ENCODE assay signal across 8 cellular contexts in genomic region chr10:114100848-114101741, GRCh38. TPM values are rescaled to one million over a fixed set of nuclear protein-coding genes. Genes with fewer than 3 reads are reported as not detected.
DNase-seq lines count a peak whose midpoint lies in the region; ATAC-seq, FAIRE-seq and TF ChIP-seq lines count a peak whose summit lies in the region.

No MANE protein-coding gene starts in this region.

- H3K4me3 ChIP-seq in GM06990 (replicated peaks; ENCODE audit: low read depth, low read length) (peak overlapping the region; percentile 36), PC-9 (peak overlapping the region; percentile 14; the same call in 1 of the 2 replicates), endothelial cell of umbilical vein (replicated peaks in 1 of 3; ENCODE audit: insufficient read depth in 1 of 3, low read depth in 1 of 3, low read length in 3 of 3) (peak overlapping the region; percentile 41 to 54 (median 42)), muscle layer of duodenum (ENCODE audit: low read depth in 1 of 2, low read length in 2 of 2) (peak overlapping the region; percentile 56 to 60)

- H3K9me1 ChIP-seq in endothelial cell of umbilical vein (replicated peaks; ENCODE audit: control insufficient read depth, extremely low read depth, insufficient read depth, low read length), result no peaks in the 10 kb centered on the region

- H3K4me1 ChIP-seq in PC-9 (replicated peaks; ENCODE audit: insufficient read depth), result no peaks in the 10 kb centered on the region
- H3K4me1 ChIP-seq in endothelial cell of umbilical vein (ENCODE audit: control insufficient read depth, extremely low read depth, insufficient read depth, low read length), result peaks cover 9% of the 10 kb centered on the region
- H3K4me1 ChIP-seq in muscle layer of duodenum (ENCODE audit: control insufficient read depth in 1 of 2, insufficient read depth in 2 of 2, low read length in 2 of 2), result peaks cover 0 to 4% of the 10 kb centered on the region in 2 donors

- H3K79me2 ChIP-seq in PC-9 (ENCODE audit: low read depth), result no peaks in the 10 kb centered on the region
- no peaks in the 10 kb centered on the region for H3K79me2 ChIP-seq in endothelial cell of umbilical vein (ENCODE audit: control insufficient read depth, insufficient read depth, low read length)

- no peak for ATAC-seq in GM18517 (IDR thresholded peaks at IDR 0.05; ENCODE audit: unreplicated experiment)
- no peak for ATAC-seq in HG03469 (IDR thresholded peaks at IDR 0.05; ENCODE audit: unreplicated experiment)

- H3K27ac ChIP-seq in PC-9 (no peak overlapping the region), endothelial cell of umbilical vein (ENCODE audit: insufficient read depth, low read depth, low read length) (no peak overlapping the region), muscle layer of duodenum (ENCODE audit: low read length) (no peak overlapping the region)

- CTCF ChIA-PET in PC-9 (lab: Charles Lee) (interaction anchor here (0.5 to 0.7 kb wide), 2 partner anchors 304 to 422 kb away, joined by 8 to 10 read pairs; no protein-coding TSS in a partner anchor), endothelial cell of umbilical vein (lab: Charles Lee) (interaction anchor here (0.7 to 10.1 kb wide), 28 partner anchors 9 to 1029 kb away, joined by 3 to 210 read pairs (median 3); partner anchors contain the start of gene CCDC186)

- H2AFZ ChIP-seq in PC-9 (peak overlapping the region; percentile 39; the same call in 1 of the 2 replicates), endothelial cell of umbilical vein (ENCODE audit: low read depth, low read length) (peak overlapping the region; percentile 92)

- peak; percentile 84 for FAIRE-seq in endothelial cell of umbilical vein (lab: Jason Lieb, UNC)

- dilution Hi-C loops in endothelial cell of umbilical vein (cut with MboI; ENCODE audit: extremely low pct_ligation_motif_present, low sequenced_read_pairs), result no loop called here

- no peak for TF ChIP-seq POLR2A in endothelial cell of umbilical vein (IDR thresholded peaks at IDR 0.05; ENCODE audit: low read depth, low read length)

- DNase-seq in GM06990 (ENCODE audit: extremely low read depth, insufficient read length) (peak; percentile 30), PC-9 (peak in 1 of 2 experiments; percentile 14), endothelial cell of umbilical vein (ENCODE audit: low read depth, low spot score) (peak; percentile 40), DMS79 treated with DMSO at 0.1 percent for 48 hours (lab: John Stamatoyannopoulos, UW) (no peak), NCI-H187 (lab: John Stamatoyannopoulos, UW) (no peak)

- TF ChIP-seq CTCF in GM06990 (IDR thresholded peaks at IDR 0.05; ENCODE audit: insufficient read depth, low read length, poor library complexity, severe bottlenecking), result no peak
- TF ChIP-seq CTCF in PC-9 (conservative IDR thresholded peaks at IDR 0.05), result no peak
- TF ChIP-seq CTCF in endothelial cell of umbilical vein (IDR thresholded peaks at IDR 0.05; ENCODE audit: extremely low read depth in 1 of 2, insufficient read depth in 1 of 2, low read depth in 1 of 2, low read length in 2 of 2), result no peak

- H4K20me1 ChIP-seq in PC-9 (ENCODE audit: insufficient read depth) (no peaks in the 10 kb centered on the region), endothelial cell of umbilical vein (replicated peaks; ENCODE audit: control insufficient read depth, extremely low read depth, insufficient read depth, low read length) (no peaks in the 10 kb centered on the region)

- H3K27me3 ChIP-seq in GM06990 (replicated peaks; ENCODE audit: control insufficient read depth, insufficient read depth, low read length), result no peaks in the 10 kb centered on the region; the same call in 1 of the 2 replicates
- H3K27me3 ChIP-seq in PC-9 (ENCODE audit: insufficient read depth, low read depth), result peaks cover 5% of the 10 kb centered on the region; the same call in 1 of the 2 replicates
- H3K27me3 ChIP-seq in endothelial cell of umbilical vein (ENCODE audit: control insufficient read depth in 2 of 2, insufficient read depth in 2 of 2, low read length in 2 of 2), result peaks cover 0 to 4% of the 10 kb centered on the region in 2 experiments
- peaks cover 7% of the 10 kb centered on the region for H3K27me3 ChIP-seq in muscle layer of duodenum (ENCODE audit: low read depth, low read length)

- peak overlapping the region; percentile 68 for H3K4me2 ChIP-seq in PC-9
- peak overlapping the region; percentile 61 for H3K4me2 ChIP-seq in endothelial cell of umbilical vein (ENCODE audit: insufficient read depth, low read length)

- H3K9ac ChIP-seq in endothelial cell of umbilical vein (replicated peaks; ENCODE audit: extremely low read depth, insufficient read depth, low read length), result peak overlapping the region; percentile 28

- BruUV-seq in PC-9 (replicated peaks; lab: Mats Ljungman, UMichigan) (no TSS peak), endothelial cell of umbilical vein (replicated peaks; lab: Mats Ljungman, UMichigan) (no TSS peak)

- no peaks in the 10 kb centered on the region for H3F3A ChIP-seq in PC-9 (ENCODE audit: insufficient read depth, low read depth)

- H3K9me3 ChIP-seq in PC-9 (ENCODE audit: insufficient read depth, low read depth), result no peaks in the 10 kb centered on the region
- no peaks in the 10 kb centered on the region for H3K9me3 ChIP-seq in endothelial cell of umbilical vein (replicated peaks; ENCODE audit: control insufficient read depth, insufficient read depth, low read length)
- no peaks in the 10 kb centered on the region for H3K9me3 ChIP-seq in muscle layer of duodenum (ENCODE audit: control insufficient read depth in 1 of 2, low read length in 2 of 2)

- intact Hi-C loops in PC-9 (cut with micrococcal nuclease; ENCODE audit: unreplicated experiment), result loop anchor here (5.0 kb wide), 2 partner anchors 199 to 249 kb away; partner anchors contain the start of genes DCLRE1A and NHLRC2
- intact Hi-C loops in endothelial cell of umbilical vein (cut with micrococcal nuclease), result loop anchor here (1.0 to 5.0 kb wide), 4 partner anchors 56 to 247 kb away; partner anchors contain the start of genes DCLRE1A and NHLRC2

- H3K36me3 ChIP-seq in GM06990 (ENCODE audit: control insufficient read depth, insufficient read depth, low read length), result no peaks in the 10 kb centered on the region
- no peaks in the 10 kb centered on the region for H3K36me3 ChIP-seq in PC-9 (ENCODE audit: low read depth)
- no peaks in the 10 kb centered on the region for H3K36me3 ChIP-seq in endothelial cell of umbilical vein (ENCODE audit: control insufficient read depth in 2 of 2, extremely low read depth in 1 of 2, insufficient read depth in 2 of 2, low read length in 2 of 2)
- no peaks in the 10 kb centered on the region for H3K36me3 ChIP-seq in muscle layer of duodenum (ENCODE audit: control insufficient read depth in 1 of 2, insufficient read depth in 2 of 2, low read length in 2 of 2)

- no peaks in the 10 kb centered on the region for H3K9me2 ChIP-seq in PC-9 (ENCODE audit: insufficient read depth)

- POLR2A ChIA-PET in PC-9 (lab: Charles Lee; ENCODE audit: unreplicated experiment) (no interaction called here), endothelial cell of umbilical vein (lab: Charles Lee) (interaction anchor here (0.6 kb wide), 1 partner anchor 95 kb away, joined by 11 read pairs; no protein-coding TSS in a partner anchor)

TF ChIP-seq in endothelial cell of umbilical vein, 7 proteins besides CTCF, POLR2A, EP300 and RAD21:
- no peak for TF ChIP-seq MAX (IDR thresholded peaks at IDR 0.05; ENCODE audit: insufficient read depth, insufficient read length)
- TF ChIP-seq JUN (IDR thresholded peaks at IDR 0.05; ENCODE audit: borderline replicate concordance, insufficient read depth, insufficient read length, low read depth), result no peak
- no peak for TF ChIP-seq FOS (IDR thresholded peaks at IDR 0.05; ENCODE audit: borderline replicate concordance, insufficient read depth, low read length)
- no peak for TF ChIP-seq EZH2 (IDR thresholded peaks at IDR 0.05; ENCODE audit: borderline replicate concordance, low read depth, low read length, severe bottlenecking)
- no peak for TF ChIP-seq POLR2AphosphoS5 (IDR thresholded peaks at IDR 0.05; ENCODE audit: insufficient read depth, low read depth, low read length)
- TF ChIP-seq MYC (IDR thresholded peaks at IDR 0.05; ENCODE audit: low read depth, low read length), result no peak
- no peak for TF ChIP-seq GATA2 (IDR thresholded peaks at IDR 0.05; ENCODE audit: insufficient read depth, insufficient read length, low read depth, low read length)

RNA-seq across cellular contexts. Expression of gene ADRB1, which starts 57.4 kb away (rescaled TPM):
- total RNA-seq in PC-9 (2021) (0.45 and 0.48 TPM in 2 replicates), endothelial cell of umbilical vein (0.97 and 1.8 TPM in 2 replicates)
- 0.23 and 0.49 TPM in 2 replicates for polyA plus RNA-seq in endothelial cell of umbilical vein
- polyA plus RNA-seq in endothelial cell of umbilical vein (2011; cell fraction: cytosol; rRNA removed), result 0.09 and 0.18 TPM in 2 replicates
- polyA plus RNA-seq in endothelial cell of umbilical vein (2011; cell fraction: nucleus; rRNA removed), result 0.11 and 0.25 TPM in 2 replicates
- 4.3 and 4.7 TPM in 2 replicates for polyA plus RNA-seq in endothelial cell of umbilical vein (2012)
- 0.23 and 0.41 TPM in 2 replicates for polyA minus RNA-seq in endothelial cell of umbilical vein
- 0.41 TPM for polyA minus RNA-seq in endothelial cell of umbilical vein (2011; cell fraction: cytosol; rRNA and poly(A)+ RNA removed)
- polyA minus RNA-seq in endothelial cell of umbilical vein (2011; cell fraction: nucleus; rRNA and poly(A)+ RNA removed), result 0.19 and 0.24 TPM in 2 replicates

Comparison
In these comparisons a context has a peak if more than half of its experiments do, and no peak if none do; other contexts are left out.
1. DNase-seq: peak in GM06990 (single experiment) and endothelial cell of umbilical vein (single experiment); none in DMS79 treated with DMSO at 0.1 percent for 48 hours (single experiment) and NCI-H187 (0 of 2).
2. Peak in every context shown above with its lines, with median percentiles within 50 percentile points of each other: H3K4me3 ChIP-seq.